8 cellular contexts compared by ENCODE assay signal in genomic region chr16:684067-684794, GRCh38. TPM values are rescaled to one million over a fixed set of nuclear protein-coding genes. Genes with fewer than 3 reads are reported as not detected.
DNase-seq lines count a peak whose midpoint lies in the region; ATAC-seq and TF ChIP-seq lines count a peak whose summit lies in the region.

JMJD8 (minus strand) TSS chr16:684334; CDS start chr16:684319, 15 bp downstream.

- intact Hi-C loops in testis (cut with DNase I; ENCODE audit: low total_unique reads), result no loop called here

- H4K20me1 ChIP-seq in SU-DHL-6 (ENCODE audit: low read depth, low read length), result no peaks in the 10 kb centered on the region

- no peak within 1 kb of the TSS for H2AFZ ChIP-seq in SU-DHL-6 (ENCODE audit: low read depth, low read length, severe bottlenecking)

- H3K4me3 ChIP-seq in SU-DHL-6 (ENCODE audit: insufficient read depth, low read length, poor library complexity, severe bottlenecking) (peak within 1 kb of the TSS; percentile 55), testis (peak within 1 kb of the TSS; percentile 51 to 56)

- peak within 1 kb of the TSS; percentile 75 for H3K27ac Mint-ChIP-seq in activated naive CD8-positive, alpha-beta T cell treated with anti-CD3 and anti-CD28 coated beads for 36 hours
- H3K27ac Mint-ChIP-seq in glutamatergic neuron (ENCODE audit: unreplicated experiment), result no peak within 1 kb of the TSS
- peak within 1 kb of the TSS; percentile 75 for H3K27ac Mint-ChIP-seq in osteocyte (ENCODE audit: unreplicated experiment)

- peak within 1 kb of the TSS; percentile 64 for H3K4me2 ChIP-seq in SU-DHL-6 (ENCODE audit: low read depth, low read length, poor library complexity, severe bottlenecking)

- no peaks in the 10 kb centered on the region for H3K9me3 Mint-ChIP-seq in activated naive CD8-positive, alpha-beta T cell treated with anti-CD3 and anti-CD28 coated beads for 36 hours
- H3K9me3 Mint-ChIP-seq in glutamatergic neuron (ENCODE audit: unreplicated experiment), result peaks cover 5% of the 10 kb centered on the region
- H3K9me3 Mint-ChIP-seq in osteocyte (ENCODE audit: unreplicated experiment), result no peaks in the 10 kb centered on the region

- H3K9ac ChIP-seq in SU-DHL-6 (ENCODE audit: low read length), result peak within 1 kb of the TSS; percentile 58

- peaks cover 22% of the 10 kb centered on the region for H3K36me3 Mint-ChIP-seq in activated naive CD8-positive, alpha-beta T cell treated with anti-CD3 and anti-CD28 coated beads for 36 hours
- no peaks in the 10 kb centered on the region for H3K36me3 Mint-ChIP-seq in glutamatergic neuron (ENCODE audit: unreplicated experiment)
- H3K36me3 Mint-ChIP-seq in osteocyte (ENCODE audit: unreplicated experiment), result peaks cover 14% of the 10 kb centered on the region

- no peak for TF ChIP-seq POLR2A in testis (IDR thresholded peaks at IDR 0.05)

- H3K9me3 ChIP-seq in SU-DHL-6 (ENCODE audit: insufficient read depth, low read length) (no peaks in the 10 kb centered on the region), testis (no peaks in the 10 kb centered on the region)

- peak; percentile 60 for ATAC-seq in HG02610 (IDR thresholded peaks at IDR 0.05; ENCODE audit: unreplicated experiment)

- H3K4me1 Mint-ChIP-seq in activated naive CD8-positive, alpha-beta T cell treated with anti-CD3 and anti-CD28 coated beads for 36 hours, result peaks cover 22% of the 10 kb centered on the region
- H3K4me1 Mint-ChIP-seq in glutamatergic neuron (ENCODE audit: low read depth, unreplicated experiment) (peaks cover 9% of the 10 kb centered on the region), osteocyte (ENCODE audit: unreplicated experiment) (peaks cover 26% of the 10 kb centered on the region)

- H3F3A ChIP-seq in SU-DHL-6 (ENCODE audit: insufficient read depth), result peaks cover 4% of the 10 kb centered on the region; the same call in 1 of the 2 replicates

- no peaks in the 10 kb centered on the region for H3K9me2 ChIP-seq in SU-DHL-6 (replicated peaks; ENCODE audit: insufficient read depth, low read length)

- H3K36me3 ChIP-seq in SU-DHL-6 (ENCODE audit: low read length) (no peaks in the 10 kb centered on the region), testis (ENCODE audit: low read depth, missing control alignments) (no peaks in the 10 kb centered on the region)

- no peak for TF ChIP-seq CTCF in GM10266 (IDR thresholded peaks at IDR 0.05; ENCODE audit: control insufficient read depth, insufficient read depth, low read depth, missing control alignments)
- no peak for TF ChIP-seq CTCF in SU-DHL-6 (IDR thresholded peaks at IDR 0.05; ENCODE audit: insufficient read depth, low read length, poor library complexity, severe bottlenecking)
- TF ChIP-seq CTCF in glutamatergic neuron (IDR thresholded peaks at IDR 0.05; ENCODE audit: partially characterized antibody, unreplicated experiment), result no peak
- no peak for TF ChIP-seq CTCF in osteocyte (IDR thresholded peaks at IDR 0.05)
- no peak for TF ChIP-seq CTCF in testis (IDR thresholded peaks at IDR 0.05)

- H3K79me2 ChIP-seq in SU-DHL-6 (ENCODE audit: insufficient read depth, low read length), result peaks cover 23% of the 10 kb centered on the region; the same call in 1 of the 2 replicates

- H3K27me3 ChIP-seq in SU-DHL-6 (ENCODE audit: low read length) (no peaks in the 10 kb centered on the region), testis (no peaks in the 10 kb centered on the region)

- H3K27me3 Mint-ChIP-seq in activated naive CD8-positive, alpha-beta T cell treated with anti-CD3 and anti-CD28 coated beads for 36 hours, result no peaks in the 10 kb centered on the region
- H3K27me3 Mint-ChIP-seq in glutamatergic neuron (ENCODE audit: unreplicated experiment) (peaks cover 15% of the 10 kb centered on the region), osteocyte (ENCODE audit: unreplicated experiment) (no peaks in the 10 kb centered on the region)

- H3K27ac ChIP-seq in SU-DHL-6 (ENCODE audit: low read depth, low read length) (peak within 1 kb of the TSS; percentile 38; the same call in 1 of the 2 replicates), testis (peak within 1 kb of the TSS; percentile 45 to 79)

- DNase-seq in GM10266 (ENCODE audit: extremely low spot score) (peak; percentile 99), NCI-H128 (lab: John Stamatoyannopoulos, UW; ENCODE audit: unreplicated experiment) (peak; percentile 92), glutamatergic neuron (peak; percentile 98), osteocyte (ENCODE audit: extremely low spot score, unreplicated experiment) (peak; percentile 98), testis (peak; percentile 97)
- DNase-seq in activated naive CD8-positive, alpha-beta T cell treated with anti-CD3 and anti-CD28 coated beads for 36 hours, result peak; percentile 99

- peaks cover 37% of the 10 kb centered on the region for H3K4me1 ChIP-seq in testis

- peak within 1 kb of the TSS; percentile 81 for H3K4me3 Mint-ChIP-seq in activated naive CD8-positive, alpha-beta T cell treated with anti-CD3 and anti-CD28 coated beads for 36 hours
- H3K4me3 Mint-ChIP-seq in glutamatergic neuron (ENCODE audit: unreplicated experiment) (peak within 1 kb of the TSS; percentile 67), osteocyte (ENCODE audit: unreplicated experiment) (peak within 1 kb of the TSS; percentile 71)

- 1% methylated on average over 37 of the region's 91 CpGs; no CpG with 5 or more reads in 1 of the 2 donors for WGBS in testis, 2 donors

RNA-seq across cellular contexts. Expression of gene JMJD8, which starts in this region (rescaled TPM):
- 10 to 100 TPM; 37.2 to 43.0 TPM for total RNA-seq in activated naive CD8-positive, alpha-beta T cell treated with anti-CD3 and anti-CD28 coated beads for 36 hours
- total RNA-seq in glutamatergic neuron (ENCODE audit: unreplicated experiment) (26.1 TPM), osteocyte (57.6 and 62.1 TPM in 2 replicates), testis (100 to 1,000 TPM in 1 of 2 donors, 10 to 100 TPM in 1; 84.2 to 101 TPM)
- polyA plus RNA-seq in testis (ENCODE audit: insufficient read depth, low read depth, low replicate concordance), result 95.5 TPM

Comparison
In these comparisons a context has a peak if more than half of its experiments do, and no peak if none do; other contexts are left out.
1. Peak in every context shown above with its lines: DNase-seq, ATAC-seq, H3K4me3 ChIP-seq and H3K27ac ChIP-seq.